17 cellular contexts compared by ENCODE assay signal in genomic region chr1:207020709-207021107, GRCh38. TPM values are rescaled to one million over a fixed set of nuclear protein-coding genes. Genes with fewer than 3 reads are reported as not detected.
DNase-seq lines count a peak whose midpoint lies in the region; ATAC-seq and TF ChIP-seq lines count a peak whose summit lies in the region.
"Had no signal": no experiment of that assay in that cellular context is flagged by ENCODE, and none has a peak within 500 bp of the region (broad histone marks: within the 10 kb centered on the region; RNA-seq: fewer than 3 reads in every experiment).

No MANE protein-coding gene starts in this region.

- peaks cover 16% of the 10 kb centered on the region for H3K4me1 Mint-ChIP-seq in stimulated activated naive CD8-positive, alpha-beta T cell treated with anti-CD3 and anti-CD28 coated beads, Interleukin-15, amount 100 ng/mL, for 72 hours
- H3K4me1 Mint-ChIP-seq: IgD-negative memory B cell, natural killer cell had no signal

- TF ChIP-seq CTCF in epithelial cell of esophagus (IDR thresholded peaks at IDR 0.05; ENCODE audit: insufficient read depth, low read depth, low read length, missing control alignments) = no peak

- H3K4me3 ChIP-seq in epithelial cell of esophagus (ENCODE audit: low read length) = no peak overlapping the region
- H3K4me3 ChIP-seq: right atrium auricular region had no signal

- no peak overlapping the region for H3K4me3 Mint-ChIP-seq in stimulated activated naive CD8-positive, alpha-beta T cell treated with anti-CD3 and anti-CD28 coated beads, Interleukin-15, amount 100 ng/mL, for 72 hours
- H3K4me3 Mint-ChIP-seq: activated T-helper 1 cell treated with anti-CD3 and anti-CD28 coated beads, Interleukin-12 subunit alpha, Interleukin-12 subunit beta, Interleukin-2, Interleukin-4 antibody, amounts not matched to agents 30 ng/mL and 10 ng/mL and 1 ng/mL, durations not matched to agents 14 hours and 24 hours and 36 hours; IgD-negative memory B cell; natural killer cell had no signal

- H3K27me3 Mint-ChIP-seq in stimulated activated naive CD8-positive, alpha-beta T cell treated with anti-CD3 and anti-CD28 coated beads, Interleukin-15, amount 100 ng/mL, for 72 hours = peaks cover 10% of the 10 kb centered on the region

- H3K27ac Mint-ChIP-seq in stimulated activated naive CD8-positive, alpha-beta T cell treated with anti-CD3 and anti-CD28 coated beads, Interleukin-15, amount 100 ng/mL, for 72 hours = no peak overlapping the region
- H3K27ac Mint-ChIP-seq: activated T-helper 1 cell treated with anti-CD3 and anti-CD28 coated beads, Interleukin-12 subunit alpha, Interleukin-12 subunit beta, Interleukin-2, Interleukin-4 antibody, amounts not matched to agents 30 ng/mL and 10 ng/mL and 1 ng/mL, durations not matched to agents 14 hours and 24 hours and 36 hours; natural killer cell had no signal

- H3K9me3 Mint-ChIP-seq in stimulated activated naive CD8-positive, alpha-beta T cell treated with anti-CD3 and anti-CD28 coated beads, Interleukin-15, amount 100 ng/mL, for 72 hours = no peaks in the 10 kb centered on the region
- H3K9me3 Mint-ChIP-seq: activated T-helper 1 cell treated with anti-CD3 and anti-CD28 coated beads, Interleukin-12 subunit alpha, Interleukin-12 subunit beta, Interleukin-2, Interleukin-4 antibody, amounts not matched to agents 30 ng/mL and 10 ng/mL and 1 ng/mL, durations not matched to agents 14 hours and 24 hours and 36 hours; IgD-negative memory B cell; natural killer cell had no signal

- ATAC-seq in stimulated activated naive CD8-positive, alpha-beta T cell treated with anti-CD3 and anti-CD28 coated beads, Interleukin-15, amount 100 ng/mL, for 72 hours = peak; percentile 41
- no peak for ATAC-seq in GM18909 (IDR thresholded peaks at IDR 0.05; ENCODE audit: poor library complexity, unreplicated experiment)
- ATAC-seq: natural killer cell had no signal

- DNase-seq in HCEC 1CT (peak; percentile 23), RPMI7951 (ENCODE audit: low read depth) (peak; percentile 29), epithelial cell of esophagus (ENCODE audit: low read depth) (peak; percentile 83), NCI-H2227 treated with DMSO at 0.1 percent for 48 hours (lab: John Stamatoyannopoulos, UW) (no peak), A172 (ENCODE audit: low spot score) (no peak)
- no peak for DNase-seq in stimulated activated naive CD8-positive, alpha-beta T cell treated with anti-CD3 and anti-CD28 coated beads, Interleukin-15, amount 100 ng/mL, for 72 hours
- DNase-seq: COR-L47; effector memory CD4-positive, alpha-beta T cell; natural killer cell; NCI-H1694; NCI-H510A treated with DMSO at 0.1 percent for 48 hours; SIG-M5; stimulated activated CD4-positive, alpha-beta T cell treated with anti-CD3 and anti-CD28 coated beads, Interleukin-4, amount 100 ng/mL, for 24 hours had no signal

RNA-seq across cellular contexts. Expression of gene C1orf116, which starts 11.8 kb away (rescaled TPM):
- 0.10 and 0.12 TPM in 2 replicates for total RNA-seq in RPMI7951 (2014; rRNA removed; shearing (Covaris generic))
- total RNA-seq in A172 (2014; rRNA removed; shearing (Covaris generic)) = 0.31 and 1.4 TPM in 2 replicates
- total RNA-seq: activated T-helper 1 cell treated with anti-CD3 and anti-CD28 coated beads, Interleukin-12 subunit alpha, Interleukin-12 subunit beta, Interleukin-2, Interleukin-4 antibody, amounts not matched to agents 30 ng/mL and 10 ng/mL and 1 ng/mL, durations not matched to agents 14 hours and 24 hours and 36 hours had no signal

RNA-seq across cellular contexts. Expression of gene YOD1, which starts 30.3 kb away (rescaled TPM):
- 6.9 and 7.8 TPM in 2 replicates for total RNA-seq in RPMI7951 (2014; rRNA removed; shearing (Covaris generic))
- 4.4 and 5.1 TPM in 2 replicates for total RNA-seq in A172 (2014; rRNA removed; shearing (Covaris generic))

RNA-seq across cellular contexts. Expression of gene PFKFB2, which starts 32.4 kb away (rescaled TPM):
- 2.8 and 3.2 TPM in 2 replicates for total RNA-seq in RPMI7951 (2014; rRNA removed; shearing (Covaris generic))
- 15.6 and 17.4 TPM in 2 replicates for total RNA-seq in A172 (2014; rRNA removed; shearing (Covaris generic))

RNA-seq across cellular contexts. Expression of gene FCAMR, which starts 50.4 kb away (rescaled TPM):
- not detected in 2 replicates for total RNA-seq in RPMI7951 (2014; rRNA removed; shearing (Covaris generic))
- total RNA-seq in A172 (2014; rRNA removed; shearing (Covaris generic)) = not detected in 2 replicates
- total RNA-seq: activated T-helper 1 cell treated with anti-CD3 and anti-CD28 coated beads, Interleukin-12 subunit alpha, Interleukin-12 subunit beta, Interleukin-2, Interleukin-4 antibody, amounts not matched to agents 30 ng/mL and 10 ng/mL and 1 ng/mL, durations not matched to agents 14 hours and 24 hours and 36 hours; natural killer cell; right atrium auricular region had no signal

Comparison
In these comparisons a context has a peak if more than half of its experiments do, and no peak if none do; other contexts are left out.
1. DNase-seq: peak in HCEC 1CT (single experiment), RPMI7951 (single experiment) and epithelial cell of esophagus (single experiment); none in stimulated activated naive CD8-positive, alpha-beta T cell treated with anti-CD3 and anti-CD28 coated beads, Interleukin-15, amount 100 ng/mL, for 72 hours (0 of 2), NCI-H2227 treated with DMSO at 0.1 percent for 48 hours (single experiment) and A172 (single experiment).